In genomic region chr6:132133734-132134490, GRCh38 we compare ENCODE assay signal across 14 cellular contexts.
DNase-seq lines count a peak whose midpoint lies in the region; TF ChIP-seq lines count a peak whose summit lies in the region.
"Had no signal": no experiment of that assay in that cellular context is flagged by ENCODE, and none has a peak within 500 bp of the region (broad histone marks: within the 10 kb centered on the region; RNA-seq: fewer than 3 reads in every experiment).

No MANE protein-coding gene starts in this region.

- H4K20me1 ChIP-seq in Loucy (ENCODE audit: insufficient read depth, low read length, poor library complexity, severe bottlenecking) (no peaks in the 10 kb centered on the region), fibroblast of lung (ENCODE audit: control insufficient read depth, extremely low read depth, insufficient read depth, low read length) (no peaks in the 10 kb centered on the region), neural progenitor cell (ENCODE audit: low read depth) (no peaks in the 10 kb centered on the region)

- TF ChIP-seq CTCF in A673 (conservative IDR thresholded peaks at IDR 0.05; ENCODE audit: low read depth, low read length): no peak
- no peak for TF ChIP-seq CTCF in Loucy (conservative IDR thresholded peaks at IDR 0.05; ENCODE audit: low read length)
- TF ChIP-seq CTCF in fibroblast of lung (conservative IDR thresholded peaks at IDR 0.05 in 1 of 2, IDR thresholded peaks at IDR 0.05 in 1 of 2; ENCODE audit: low read depth in 1 of 2, low read length in 2 of 2): no peak
- TF ChIP-seq CTCF in neural progenitor cell (IDR thresholded peaks at IDR 0.05): no peak
- no peak for TF ChIP-seq CTCF in Caco-2 (IDR thresholded peaks at IDR 0.05; ENCODE audit: insufficient read depth in 1 of 2, low read depth in 1 of 2, low read length in 1 of 2, severe bottlenecking in 1 of 2, unreplicated experiment in 1 of 2)
- no peak for TF ChIP-seq CTCF in CD14-positive monocyte (IDR thresholded peaks at IDR 0.05)

- DNase-seq in A673 (ENCODE audit: low spot score) (peak; percentile 85), fibroblast of lung (ENCODE audit: low read depth in 2 of 2) (peak in 1 of 2 donors; percentile 54), neural progenitor cell (ENCODE audit: low spot score) (no peak), NCI-H2227 treated with DMSO at 0.1 percent for 48 hours (lab: John Stamatoyannopoulos, UW) (no peak), Caco-2 (no peak), CD14-positive monocyte (ENCODE audit: low spot score) (no peak)
- no peak for DNase-seq in activated naive CD8-positive, alpha-beta T cell treated with anti-CD3 and anti-CD28 coated beads for 36 hours
- DNase-seq: activated CD4-positive, alpha-beta T cell treated with anti-CD3 and anti-CD28 coated beads, Interleukin-2, amount 50 U/mL, for 4 hours; activated naive CD4-positive, alpha-beta T cell treated with Interleukin-2 at 50 U/mL for 16 hours; GF-D8; nephron progenitor cell; NK-92 treated with Interleukin-12 subunit alpha and Interleukin-12 subunit beta, amount 100 ng/mL, for 24 hours; stimulated activated CD4-positive, alpha-beta T cell treated with anti-CD3 and anti-CD28 coated beads, Interleukin-4, amount 100 ng/mL, for 24 hours had no signal

- H3K9me2 ChIP-seq in Loucy (replicated peaks; ENCODE audit: low read depth, low read length): no peaks in the 10 kb centered on the region

- H3K4me3 ChIP-seq in A673 (ENCODE audit: low read depth, low read length, poor library complexity, severe bottlenecking) (no peak overlapping the region), Loucy (ENCODE audit: low read length, poor library complexity, severe bottlenecking) (no peak overlapping the region), fibroblast of lung (replicated peaks in 1 of 4; ENCODE audit: control extremely low read depth in 1 of 4, insufficient read depth in 1 of 4, low read depth in 3 of 4, low read length in 4 of 4) (no peak overlapping the region), neural progenitor cell (no peak overlapping the region), Caco-2 (ENCODE audit: low read depth, low read length) (no peak overlapping the region)

- CTCF ChIA-PET in A673 (lab: Charles Lee): no interaction called here
- CTCF ChIA-PET in Caco-2 (lab: Charles Lee): no interaction called here

- H3K27me3 Mint-ChIP-seq in neural progenitor cell (ENCODE audit: insufficient read depth, low read depth): peaks cover 7% of the 10 kb centered on the region
- peaks cover 20% of the 10 kb centered on the region for H3K27me3 Mint-ChIP-seq in activated naive CD8-positive, alpha-beta T cell treated with anti-CD3 and anti-CD28 coated beads for 36 hours
- H3K27me3 Mint-ChIP-seq in Caco-2 (ENCODE audit: insufficient read depth, unreplicated experiment): peaks cover 4% of the 10 kb centered on the region
- peaks cover 0 to 2% (median 0%) of the 10 kb centered on the region in 3 donors for H3K27me3 Mint-ChIP-seq in CD14-positive monocyte (ENCODE audit: low read depth in 3 of 3)

- H3K9me3 ChIP-seq in A673 (ENCODE audit: low read depth, low read length, poor library complexity, severe bottlenecking): no peaks in the 10 kb centered on the region
- no peaks in the 10 kb centered on the region for H3K9me3 ChIP-seq in Loucy (ENCODE audit: insufficient read depth, low read depth, low read length)
- no peaks in the 10 kb centered on the region for H3K9me3 ChIP-seq in fibroblast of lung (ENCODE audit: control insufficient read depth, insufficient read depth, low read depth, low read length)
- H3K9me3 ChIP-seq in neural progenitor cell (ENCODE audit: low read depth): no peaks in the 10 kb centered on the region
- H3K9me3 ChIP-seq in Caco-2: no peaks in the 10 kb centered on the region

- H3K36me3 Mint-ChIP-seq in neural progenitor cell (no peaks in the 10 kb centered on the region), Caco-2 (ENCODE audit: insufficient read depth, unreplicated experiment) (no peaks in the 10 kb centered on the region), CD14-positive monocyte (no peaks in the 10 kb centered on the region)
- H3K36me3 Mint-ChIP-seq in activated naive CD8-positive, alpha-beta T cell treated with anti-CD3 and anti-CD28 coated beads for 36 hours: no peaks in the 10 kb centered on the region

- POLR2A ChIA-PET in A673 (lab: Charles Lee; ENCODE audit: low non-redundant PET): no interaction called here
- POLR2A ChIA-PET in Caco-2 (lab: Charles Lee): no interaction called here

- peaks cover 38% of the 10 kb centered on the region for H3K4me1 Mint-ChIP-seq in neural progenitor cell
- H3K4me1 Mint-ChIP-seq in activated naive CD8-positive, alpha-beta T cell treated with anti-CD3 and anti-CD28 coated beads for 36 hours: no peaks in the 10 kb centered on the region
- H3K4me1 Mint-ChIP-seq in Caco-2 (ENCODE audit: low read depth, unreplicated experiment): no peaks in the 10 kb centered on the region
- peaks cover 6% of the 10 kb centered on the region for H3K4me1 Mint-ChIP-seq in CD14-positive monocyte

- H3K4me3 Mint-ChIP-seq in neural progenitor cell: no peak overlapping the region
- H3K4me3 Mint-ChIP-seq in activated naive CD8-positive, alpha-beta T cell treated with anti-CD3 and anti-CD28 coated beads for 36 hours: no peak overlapping the region
- H3K4me3 Mint-ChIP-seq in Caco-2 (ENCODE audit: unreplicated experiment): no peak overlapping the region
- no peak overlapping the region for H3K4me3 Mint-ChIP-seq in CD14-positive monocyte
- H3K4me3 Mint-ChIP-seq: nephron progenitor cell had no signal

- BruUV-seq in A673 (replicated peaks; lab: Mats Ljungman, UMichigan): no TSS peak
- BruUV-seq in Caco-2 (replicated peaks; lab: Mats Ljungman, UMichigan): no TSS peak

- H3K9me3 Mint-ChIP-seq in neural progenitor cell (no peaks in the 10 kb centered on the region), Caco-2 (ENCODE audit: unreplicated experiment) (no peaks in the 10 kb centered on the region), CD14-positive monocyte (peaks cover 0 to 3% (median 0%) of the 10 kb centered on the region in 7 donors)
- H3K9me3 Mint-ChIP-seq in activated naive CD8-positive, alpha-beta T cell treated with anti-CD3 and anti-CD28 coated beads for 36 hours: no peaks in the 10 kb centered on the region
- H3K9me3 Mint-ChIP-seq: nephron progenitor cell had no signal

- H3F3A ChIP-seq in Loucy (ENCODE audit: low read depth) (peaks cover 20% of the 10 kb centered on the region), neural progenitor cell (ENCODE audit: low read depth) (no peaks in the 10 kb centered on the region)

- H3K9ac ChIP-seq in Loucy (ENCODE audit: low read depth, low read length, poor library complexity, severe bottlenecking) (peak overlapping the region; percentile 81), fibroblast of lung (ENCODE audit: insufficient read depth, low read length) (no peak overlapping the region), neural progenitor cell (no peak overlapping the region)

- no peaks in the 10 kb centered on the region for H3K79me2 ChIP-seq in Loucy (ENCODE audit: insufficient read depth, low read length)
- no peaks in the 10 kb centered on the region for H3K79me2 ChIP-seq in fibroblast of lung (ENCODE audit: control insufficient read depth, insufficient read depth, low read length)
- H3K79me2 ChIP-seq in neural progenitor cell (ENCODE audit: low read depth): no peaks in the 10 kb centered on the region

- H3K36me3 ChIP-seq in A673 (ENCODE audit: insufficient read depth, low read length, poor library complexity, severe bottlenecking) (no peaks in the 10 kb centered on the region), Loucy (ENCODE audit: insufficient read depth, low read length) (no peaks in the 10 kb centered on the region), fibroblast of lung (ENCODE audit: control insufficient read depth, insufficient read depth, low read length) (no peaks in the 10 kb centered on the region), neural progenitor cell (no peaks in the 10 kb centered on the region), Caco-2 (ENCODE audit: control insufficient read depth, insufficient read depth, low read length) (no peaks in the 10 kb centered on the region)

- H3K4me2 ChIP-seq in Loucy (ENCODE audit: low read depth, low read length, poor library complexity, severe bottlenecking) (peak overlapping the region; percentile 90), fibroblast of lung (ENCODE audit: extremely low read depth, insufficient read depth, low read length) (no peak overlapping the region), neural progenitor cell (no peak overlapping the region)

- H3K27me3 ChIP-seq in A673 (replicated peaks; ENCODE audit: insufficient read depth, low read depth, low read length, poor library complexity) (no peaks in the 10 kb centered on the region), Loucy (ENCODE audit: insufficient read depth, low read length, poor library complexity, severe bottlenecking) (no peaks in the 10 kb centered on the region), fibroblast of lung (ENCODE audit: control insufficient read depth, insufficient read depth, low read length) (no peaks in the 10 kb centered on the region), neural progenitor cell (no peaks in the 10 kb centered on the region), Caco-2 (replicated peaks; ENCODE audit: control insufficient read depth, insufficient read depth, low read length) (no peaks in the 10 kb centered on the region)

- H3K4me1 ChIP-seq in A673 (ENCODE audit: insufficient read depth, low read length, poor library complexity, severe bottlenecking) (peaks cover 17% of the 10 kb centered on the region), Loucy (ENCODE audit: insufficient read depth, low read length, poor library complexity, severe bottlenecking) (peaks cover 55% of the 10 kb centered on the region), fibroblast of lung (ENCODE audit: control insufficient read depth, extremely low read depth, insufficient read depth, low read length) (peaks cover 24% of the 10 kb centered on the region), neural progenitor cell (peaks cover 11% of the 10 kb centered on the region), Caco-2 (no peaks in the 10 kb centered on the region)

- intact Hi-C loops in A673 (cut with micrococcal nuclease; ENCODE audit: unreplicated experiment) (no loop called here), Caco-2 (cut with micrococcal nuclease; ENCODE audit: unreplicated experiment) (no loop called here), CD14-positive monocyte (cut with micrococcal nuclease) (no loop called here)

- peak overlapping the region; percentile 47; the same call in 1 of the 2 replicates for H2AFZ ChIP-seq in Loucy (ENCODE audit: low read length)
- H2AFZ ChIP-seq in fibroblast of lung (ENCODE audit: low read length): no peak overlapping the region
- no peak overlapping the region for H2AFZ ChIP-seq in neural progenitor cell (replicated peaks)

- H3K27ac ChIP-seq in A673 (ENCODE audit: low read depth, low read length, poor library complexity, severe bottlenecking): no peak overlapping the region
- H3K27ac ChIP-seq in fibroblast of lung (ENCODE audit: insufficient read depth, low read length): peak overlapping the region; percentile 90
- no peak overlapping the region for H3K27ac ChIP-seq in neural progenitor cell

- peak overlapping the region; percentile 65 for H3K27ac Mint-ChIP-seq in neural progenitor cell
- no peak overlapping the region for H3K27ac Mint-ChIP-seq in activated naive CD8-positive, alpha-beta T cell treated with anti-CD3 and anti-CD28 coated beads for 36 hours
- no peak overlapping the region for H3K27ac Mint-ChIP-seq in Caco-2 (ENCODE audit: unreplicated experiment)
- peak overlapping the region in 1 of 7 donors; percentile 41 for H3K27ac Mint-ChIP-seq in CD14-positive monocyte
- H3K27ac Mint-ChIP-seq: nephron progenitor cell had no signal
